1 cellular context compared by ENCODE assay signal in the genomic region with DNA sequence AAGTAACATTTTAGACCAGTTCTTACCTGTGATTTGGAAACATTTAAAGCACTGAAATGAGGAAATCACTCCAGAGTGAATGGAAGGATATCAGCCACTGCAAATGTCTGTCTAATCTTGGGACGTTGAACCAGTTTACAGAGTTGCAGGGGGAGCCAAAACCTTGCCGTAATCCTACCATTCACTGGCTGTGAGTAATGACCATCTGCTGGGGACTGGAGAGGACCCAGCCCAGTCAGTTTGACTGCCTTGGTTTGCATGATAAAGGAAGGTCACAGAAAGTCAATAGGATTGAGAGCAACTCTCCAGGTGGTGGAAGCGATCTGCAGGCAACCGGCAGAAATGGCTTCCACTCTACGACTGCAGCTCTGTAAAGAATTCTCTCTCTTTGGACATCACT.
TF ChIP-seq lines count a peak whose summit lies in the region.

No MANE protein-coding gene starts in this region.

TF ChIP-seq in HepG2, 621 proteins besides CTCF, POLR2A, EP300 and RAD21 (continued from another document and continues in another):
- TF ChIP-seq SP1 (IDR thresholded peaks at IDR 0.05) (no peak), SP1 (CRISPR knock-in tag; IDR thresholded peaks at IDR 0.05) (0 out of 2 replicates have a peak, but pooled peaks have one; percentile 19), GZF1 (CRISPR knock-in tag; IDR thresholded peaks at IDR 0.05) (no peak), ZNF34 (CRISPR knock-in tag; IDR thresholded peaks at IDR 0.05; ENCODE audit: borderline replicate concordance) (no peak), HMG20A (CRISPR knock-in tag; IDR thresholded peaks at IDR 0.05; ENCODE audit: borderline replicate concordance) (peak; percentile 54; the same call in 1 of the 2 replicates), HOXA9 (CRISPR knock-in tag; IDR thresholded peaks at IDR 0.05; ENCODE audit: borderline replicate concordance) (no peak), MAF1 (CRISPR knock-in tag; IDR thresholded peaks at IDR 0.05; ENCODE audit: borderline replicate concordance) (no peak), SOX5 (CRISPR knock-in tag; IDR thresholded peaks at IDR 0.05; ENCODE audit: borderline replicate concordance) (peak; percentile 65; the same call in 1 of the 2 replicates), ZNF292 (CRISPR knock-in tag; IDR thresholded peaks at IDR 0.05; ENCODE audit: borderline replicate concordance, low read depth) (peak; percentile 77), ZNF883 (CRISPR knock-in tag; IDR thresholded peaks at IDR 0.05; ENCODE audit: not compliant biosample characterization) (no peak), ZNF124 (CRISPR knock-in tag; IDR thresholded peaks at IDR 0.05) (no peak), STAT5B (CRISPR knock-in tag; IDR thresholded peaks at IDR 0.05) (no peak), ZNF350 (CRISPR knock-in tag; IDR thresholded peaks at IDR 0.05; ENCODE audit: borderline replicate concordance, low read depth) (no peak), NR2F6 (IDR thresholded peaks at IDR 0.05) (peak; percentile 60; the same call in 1 of the 2 replicates), NR2F6 (CRISPR knock-in tag; IDR thresholded peaks at IDR 0.05) (peak; percentile 70), ZNF274 (CRISPR knock-in tag; IDR thresholded peaks at IDR 0.05) (no peak), MEIS2 (CRISPR knock-in tag; IDR thresholded peaks at IDR 0.05) (no peak), ZNF670 (CRISPR knock-in tag; IDR thresholded peaks at IDR 0.05; ENCODE audit: borderline replicate concordance) (peak; percentile 38; the same call in 1 of the 2 replicates), ZNF816 (CRISPR knock-in tag; IDR thresholded peaks at IDR 0.05; ENCODE audit: borderline replicate concordance) (no peak), DNMT3B (CRISPR knock-in tag; conservative IDR thresholded peaks at IDR 0.05) (no peak), ZNF614 (CRISPR knock-in tag; IDR thresholded peaks at IDR 0.05; ENCODE audit: borderline replicate concordance) (peak; percentile 75; the same call in 1 of the 2 replicates), CBX5 (CRISPR knock-in tag; IDR thresholded peaks at IDR 0.05; ENCODE audit: borderline replicate concordance) (peak; percentile 84; the same call in 1 of the 2 replicates), GPN1 (CRISPR knock-in tag; IDR thresholded peaks at IDR 0.05; ENCODE audit: borderline replicate concordance) (no peak), NBN (conservative IDR thresholded peaks at IDR 0.05) (no peak), ONECUT2 (CRISPR knock-in tag; IDR thresholded peaks at IDR 0.05) (peak; percentile 75), ZNF850 (CRISPR knock-in tag; conservative IDR thresholded peaks at IDR 0.05) (no peak), PRDM10 (CRISPR knock-in tag; IDR thresholded peaks at IDR 0.05; ENCODE audit: low read depth) (peak; percentile 96), FOXA1 (IDR thresholded peaks at IDR 0.05) (no peak), FOXA1 (CRISPR knock-in tag; IDR thresholded peaks at IDR 0.05) (peak; percentile 76), HES4 (CRISPR knock-in tag; IDR thresholded peaks at IDR 0.05; ENCODE audit: borderline replicate concordance) (no peak), SOX13 (IDR thresholded peaks at IDR 0.05) (no peak), SOX13 (CRISPR knock-in tag; conservative IDR thresholded peaks at IDR 0.05 in 1 of 2, IDR thresholded peaks at IDR 0.05 in 1 of 2) (peak in 1 of 2 experiments; percentile 67; a peak in 2 of 4 replicates), ZMAT5 (CRISPR knock-in tag; IDR thresholded peaks at IDR 0.05; ENCODE audit: borderline replicate concordance, low read depth) (no peak), KLF13 (CRISPR knock-in tag; IDR thresholded peaks at IDR 0.05) (no peak), SNAI1 (CRISPR knock-in tag; IDR thresholded peaks at IDR 0.05; ENCODE audit: borderline replicate concordance) (no peak), HNRNPK (IDR thresholded peaks at IDR 0.05; ENCODE audit: low read depth, low read length, poor library complexity, severe bottlenecking) (no peak), IRX3 (CRISPR knock-in tag; IDR thresholded peaks at IDR 0.05; ENCODE audit: borderline replicate concordance, low read depth) (no peak)
- TF ChIP-seq, protein P1, sequence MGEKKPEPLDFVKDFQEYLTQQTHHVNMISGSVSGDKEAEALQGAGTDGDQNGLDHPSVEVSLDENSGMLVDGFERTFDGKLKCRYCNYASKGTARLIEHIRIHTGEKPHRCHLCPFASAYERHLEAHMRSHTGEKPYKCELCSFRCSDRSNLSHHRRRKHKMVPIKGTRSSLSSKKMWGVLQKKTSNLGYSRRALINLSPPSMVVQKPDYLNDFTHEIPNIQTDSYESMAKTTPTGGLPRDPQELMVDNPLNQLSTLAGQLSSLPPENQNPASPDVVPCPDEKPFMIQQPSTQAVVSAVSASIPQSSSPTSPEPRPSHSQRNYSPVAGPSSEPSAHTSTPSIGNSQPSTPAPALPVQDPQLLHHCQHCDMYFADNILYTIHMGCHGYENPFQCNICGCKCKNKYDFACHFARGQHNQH (CRISPR knock-in tag; IDR thresholded peaks at IDR 0.05) = peak; percentile 17; the same call in 1 of the 2 replicates
- TF ChIP-seq, protein P2, sequence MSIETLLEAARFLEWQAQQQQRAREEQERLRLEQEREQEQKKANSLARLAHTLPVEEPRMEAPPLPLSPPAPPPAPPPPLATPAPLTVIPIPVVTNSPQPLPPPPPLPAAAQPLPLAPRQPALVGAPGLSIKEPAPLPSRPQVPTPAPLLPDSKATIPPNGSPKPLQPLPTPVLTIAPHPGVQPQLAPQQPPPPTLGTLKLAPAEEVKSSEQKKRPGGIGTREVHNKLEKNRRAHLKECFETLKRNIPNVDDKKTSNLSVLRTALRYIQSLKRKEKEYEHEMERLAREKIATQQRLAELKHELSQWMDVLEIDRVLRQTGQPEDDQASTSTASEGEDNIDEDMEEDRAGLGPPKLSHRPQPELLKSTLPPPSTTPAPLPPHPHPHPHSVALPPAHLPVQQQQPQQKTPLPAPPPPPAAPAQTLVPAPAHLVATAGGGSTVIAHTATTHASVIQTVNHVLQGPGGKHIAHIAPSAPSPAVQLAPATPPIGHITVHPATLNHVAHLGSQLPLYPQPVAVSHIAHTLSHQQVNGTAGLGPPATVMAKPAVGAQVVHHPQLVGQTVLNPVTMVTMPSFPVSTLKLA (IDR thresholded peaks at IDR 0.05) = no peak
- TF ChIP-seq, protein P3, sequence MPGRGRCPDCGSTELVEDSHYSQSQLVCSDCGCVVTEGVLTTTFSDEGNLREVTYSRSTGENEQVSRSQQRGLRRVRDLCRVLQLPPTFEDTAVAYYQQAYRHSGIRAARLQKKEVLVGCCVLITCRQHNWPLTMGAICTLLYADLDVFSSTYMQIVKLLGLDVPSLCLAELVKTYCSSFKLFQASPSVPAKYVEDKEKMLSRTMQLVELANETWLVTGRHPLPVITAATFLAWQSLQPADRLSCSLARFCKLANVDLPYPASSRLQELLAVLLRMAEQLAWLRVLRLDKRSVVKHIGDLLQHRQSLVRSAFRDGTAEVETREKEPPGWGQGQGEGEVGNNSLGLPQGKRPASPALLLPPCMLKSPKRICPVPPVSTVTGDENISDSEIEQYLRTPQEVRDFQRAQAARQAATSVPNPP (CRISPR knock-in tag; IDR thresholded peaks at IDR 0.05) = no peak
- TF ChIP-seq, protein P4, sequence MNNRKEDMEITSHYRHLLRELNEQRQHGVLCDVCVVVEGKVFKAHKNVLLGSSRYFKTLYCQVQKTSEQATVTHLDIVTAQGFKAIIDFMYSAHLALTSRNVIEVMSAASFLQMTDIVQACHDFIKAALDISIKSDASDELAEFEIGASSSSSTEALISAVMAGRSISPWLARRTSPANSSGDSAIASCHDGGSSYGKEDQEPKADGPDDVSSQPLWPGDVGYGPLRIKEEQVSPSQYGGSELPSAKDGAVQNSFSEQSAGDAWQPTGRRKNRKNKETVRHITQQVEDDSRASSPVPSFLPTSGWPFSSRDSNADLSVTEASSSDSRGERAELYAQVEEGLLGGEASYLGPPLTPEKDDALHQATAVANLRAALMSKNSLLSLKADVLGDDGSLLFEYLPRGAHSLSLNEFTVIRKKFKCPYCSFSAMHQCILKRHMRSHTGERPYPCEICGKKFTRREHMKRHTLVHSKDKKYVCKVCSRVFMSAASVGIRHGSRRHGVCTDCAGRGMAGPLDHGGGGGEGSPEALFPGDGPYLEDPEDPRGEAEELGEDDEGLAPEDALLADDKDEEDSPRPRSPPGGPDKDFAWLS (CRISPR knock-in tag; IDR thresholded peaks at IDR 0.05; ENCODE audit: borderline replicate concordance) = no peak
- TF ChIP-seq, protein P5, sequence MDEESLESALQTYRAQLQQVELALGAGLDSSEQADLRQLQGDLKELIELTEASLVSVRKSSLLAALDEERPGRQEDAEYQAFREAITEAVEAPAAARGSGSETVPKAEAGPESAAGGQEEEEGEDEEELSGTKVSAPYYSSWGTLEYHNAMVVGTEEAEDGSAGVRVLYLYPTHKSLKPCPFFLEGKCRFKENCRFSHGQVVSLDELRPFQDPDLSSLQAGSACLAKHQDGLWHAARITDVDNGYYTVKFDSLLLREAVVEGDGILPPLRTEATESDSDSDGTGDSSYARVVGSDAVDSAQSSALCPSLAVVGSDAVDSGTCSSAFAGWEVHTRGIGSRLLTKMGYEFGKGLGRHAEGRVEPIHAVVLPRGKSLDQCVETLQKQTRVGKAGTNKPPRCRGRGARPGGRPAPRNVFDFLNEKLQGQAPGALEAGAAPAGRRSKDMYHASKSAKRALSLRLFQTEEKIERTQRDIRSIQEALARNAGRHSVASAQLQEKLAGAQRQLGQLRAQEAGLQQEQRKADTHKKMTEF (CRISPR knock-in tag; IDR thresholded peaks at IDR 0.05) = peak; percentile 50; the same call in 1 of the 2 replicates
- TF ChIP-seq, protein P6, sequence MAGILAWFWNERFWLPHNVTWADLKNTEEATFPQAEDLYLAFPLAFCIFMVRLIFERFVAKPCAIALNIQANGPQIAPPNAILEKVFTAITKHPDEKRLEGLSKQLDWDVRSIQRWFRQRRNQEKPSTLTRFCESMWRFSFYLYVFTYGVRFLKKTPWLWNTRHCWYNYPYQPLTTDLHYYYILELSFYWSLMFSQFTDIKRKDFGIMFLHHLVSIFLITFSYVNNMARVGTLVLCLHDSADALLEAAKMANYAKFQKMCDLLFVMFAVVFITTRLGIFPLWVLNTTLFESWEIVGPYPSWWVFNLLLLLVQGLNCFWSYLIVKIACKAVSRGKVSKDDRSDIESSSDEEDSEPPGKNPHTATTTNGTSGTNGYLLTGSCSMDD (CRISPR knock-in tag; IDR thresholded peaks at IDR 0.05) = no peak
- TF ChIP-seq, protein P7, sequence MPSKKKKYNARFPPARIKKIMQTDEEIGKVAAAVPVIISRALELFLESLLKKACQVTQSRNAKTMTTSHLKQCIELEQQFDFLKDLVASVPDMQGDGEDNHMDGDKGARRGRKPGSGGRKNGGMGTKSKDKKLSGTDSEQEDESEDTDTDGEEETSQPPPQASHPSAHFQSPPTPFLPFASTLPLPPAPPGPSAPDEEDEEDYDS (CRISPR knock-in tag; IDR thresholded peaks at IDR 0.05) = 0 out of 2 replicates have a peak, but pooled peaks have one; percentile 17
- TF ChIP-seq, protein P8, sequence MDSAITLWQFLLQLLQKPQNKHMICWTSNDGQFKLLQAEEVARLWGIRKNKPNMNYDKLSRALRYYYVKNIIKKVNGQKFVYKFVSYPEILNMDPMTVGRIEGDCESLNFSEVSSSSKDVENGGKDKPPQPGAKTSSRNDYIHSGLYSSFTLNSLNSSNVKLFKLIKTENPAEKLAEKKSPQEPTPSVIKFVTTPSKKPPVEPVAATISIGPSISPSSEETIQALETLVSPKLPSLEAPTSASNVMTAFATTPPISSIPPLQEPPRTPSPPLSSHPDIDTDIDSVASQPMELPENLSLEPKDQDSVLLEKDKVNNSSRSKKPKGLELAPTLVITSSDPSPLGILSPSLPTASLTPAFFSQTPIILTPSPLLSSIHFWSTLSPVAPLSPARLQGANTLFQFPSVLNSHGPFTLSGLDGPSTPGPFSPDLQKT (CRISPR knock-in tag; IDR thresholded peaks at IDR 0.05; ENCODE audit: borderline replicate concordance) = no peak
